In genomic region chr1:25246600-25247023, GRCh38 we compare ENCODE assay signal across 1 cellular context.
A peak's percentile ranks its signal among the peaks of the same experiment; 100 is the strongest.
TF ChIP-seq lines count a peak whose summit lies in the region.

No MANE protein-coding gene starts in this region.

TF ChIP-seq in HepG2, 621 proteins besides CTCF, POLR2A, EP300 and RAD21 (continued from another document and continues in another):
- no peak for TF ChIP-seq THAP9 (CRISPR knock-in tag; IDR thresholded peaks at IDR 0.05; ENCODE audit: borderline replicate concordance)
- TF ChIP-seq ZNF660 (CRISPR knock-in tag; IDR thresholded peaks at IDR 0.05; ENCODE audit: borderline replicate concordance, low read depth), result no peak
- TF ChIP-seq REL (CRISPR knock-in tag; conservative IDR thresholded peaks at IDR 0.05), result no peak
- no peak for TF ChIP-seq HOMEZ (CRISPR knock-in tag; IDR thresholded peaks at IDR 0.05; ENCODE audit: low read depth)
- no peak for TF ChIP-seq ZNF629 (CRISPR knock-in tag; conservative IDR thresholded peaks at IDR 0.05)
- TF ChIP-seq ZNF414 (CRISPR knock-in tag; IDR thresholded peaks at IDR 0.05), result 0 out of 2 replicates have a peak, but pooled peaks have one; percentile 15
- peak; percentile 86; the same call in 1 of the 2 replicates for TF ChIP-seq KAT7 (CRISPR knock-in tag; IDR thresholded peaks at IDR 0.05; ENCODE audit: borderline replicate concordance)
- no peak for TF ChIP-seq ZNF772 (CRISPR knock-in tag; IDR thresholded peaks at IDR 0.05)
- TF ChIP-seq ZNF30 (CRISPR knock-in tag; IDR thresholded peaks at IDR 0.05), result 0 out of 2 replicates have a peak, but pooled peaks have one; percentile 62
- no peak for TF ChIP-seq PHF8 (CRISPR knock-in tag; IDR thresholded peaks at IDR 0.05)
- TF ChIP-seq AGO2 (optimal IDR thresholded peaks at IDR 0.05; ENCODE audit: low read depth, low read length), result peak; percentile 72
- 0 out of 2 replicates have a peak, but pooled peaks have one; percentile 34 for TF ChIP-seq ZNF350 (CRISPR knock-in tag; IDR thresholded peaks at IDR 0.05; ENCODE audit: borderline replicate concordance, low read depth)
- 0 out of 2 replicates have a peak, but pooled peaks have one; percentile 3 for TF ChIP-seq ZFP91 (CRISPR knock-in tag; IDR thresholded peaks at IDR 0.05; ENCODE audit: borderline replicate concordance)
- no peak for TF ChIP-seq NFE2L2 (IDR thresholded peaks at IDR 0.05; ENCODE audit: low read length)
- 0 out of 2 replicates have a peak, but pooled peaks have one; percentile 5 for TF ChIP-seq ZNF747 (CRISPR knock-in tag; IDR thresholded peaks at IDR 0.05; ENCODE audit: borderline replicate concordance)
- no peak for TF ChIP-seq HNF1B (CRISPR knock-in tag; IDR thresholded peaks at IDR 0.05)
- TF ChIP-seq HOXA9 (CRISPR knock-in tag; IDR thresholded peaks at IDR 0.05; ENCODE audit: borderline replicate concordance), result 0 out of 2 replicates have a peak, but pooled peaks have one; percentile 31
- TF ChIP-seq ZNF432 (CRISPR knock-in tag; IDR thresholded peaks at IDR 0.05; ENCODE audit: borderline replicate concordance), result no peak
- 0 out of 2 replicates have a peak, but pooled peaks have one; percentile 5 for TF ChIP-seq ZNF784 (CRISPR knock-in tag; IDR thresholded peaks at IDR 0.05; ENCODE audit: borderline replicate concordance)
- 0 out of 2 replicates have a peak, but pooled peaks have one; percentile 5 for TF ChIP-seq PHF21A (CRISPR knock-in tag; IDR thresholded peaks at IDR 0.05)
- TF ChIP-seq PITX1 (CRISPR knock-in tag; IDR thresholded peaks at IDR 0.05), result 0 out of 2 replicates have a peak, but pooled peaks have one; percentile 35
- no peak for TF ChIP-seq ZNF3 (CRISPR knock-in tag; IDR thresholded peaks at IDR 0.05)
- TF ChIP-seq ZNF740 (CRISPR knock-in tag; IDR thresholded peaks at IDR 0.05), result no peak
- 0 out of 2 replicates have a peak, but pooled peaks have one; percentile 17 for TF ChIP-seq MYPOP (CRISPR knock-in tag; IDR thresholded peaks at IDR 0.05)
- 0 out of 2 replicates have a peak, but pooled peaks have one; percentile 49 for TF ChIP-seq ZNF737 (CRISPR knock-in tag; IDR thresholded peaks at IDR 0.05; ENCODE audit: borderline replicate concordance)
- TF ChIP-seq BATF2 (CRISPR knock-in tag; IDR thresholded peaks at IDR 0.05), result 0 out of 2 replicates have a peak, but pooled peaks have one; percentile 11
- TF ChIP-seq ZNF460 (CRISPR knock-in tag; IDR thresholded peaks at IDR 0.05; ENCODE audit: borderline replicate concordance), result no peak
- TF ChIP-seq IKZF4 (CRISPR knock-in tag; IDR thresholded peaks at IDR 0.05; ENCODE audit: borderline replicate concordance, low read depth, not compliant biosample characterization), result no peak
- TF ChIP-seq ARID4A (CRISPR knock-in tag; IDR thresholded peaks at IDR 0.05; ENCODE audit: borderline replicate concordance), result peak; percentile 69; the same call in 1 of the 2 replicates
- TF ChIP-seq CCDC6 (CRISPR knock-in tag; IDR thresholded peaks at IDR 0.05), result 0 out of 2 replicates have a peak, but pooled peaks have one; percentile 51
- 0 out of 2 replicates have a peak, but pooled peaks have one; percentile 25 for TF ChIP-seq ZNF343 (CRISPR knock-in tag; IDR thresholded peaks at IDR 0.05)
- no peak for TF ChIP-seq ZNF253 (CRISPR knock-in tag; IDR thresholded peaks at IDR 0.05; ENCODE audit: borderline replicate concordance)
- no peak for TF ChIP-seq ZMYM2 (CRISPR knock-in tag; IDR thresholded peaks at IDR 0.05)
- TF ChIP-seq SRY (CRISPR knock-in tag; IDR thresholded peaks at IDR 0.05), result peak; percentile 1; the same call in 1 of the 2 replicates
- peak; percentile 31; the same call in 1 of the 2 replicates for TF ChIP-seq ZNF782 (CRISPR knock-in tag; IDR thresholded peaks at IDR 0.05; ENCODE audit: borderline replicate concordance)
- no peak for TF ChIP-seq ZNF567 (CRISPR knock-in tag; IDR thresholded peaks at IDR 0.05; ENCODE audit: borderline replicate concordance)
- TF ChIP-seq REPIN1 (CRISPR knock-in tag; IDR thresholded peaks at IDR 0.05; ENCODE audit: borderline replicate concordance, low read depth), result peak; percentile 33; the same call in 1 of the 2 replicates
- TF ChIP-seq RORA (CRISPR knock-in tag; IDR thresholded peaks at IDR 0.05), result no peak
- TF ChIP-seq SALL2 (CRISPR knock-in tag; IDR thresholded peaks at IDR 0.05), result no peak
- 0 out of 2 replicates have a peak, but pooled peaks have one; percentile 28 for TF ChIP-seq ZNF790 (CRISPR knock-in tag; IDR thresholded peaks at IDR 0.05; ENCODE audit: borderline replicate concordance)
- 0 out of 2 replicates have a peak, but pooled peaks have one; percentile 40 for TF ChIP-seq ZBTB8A (CRISPR knock-in tag; IDR thresholded peaks at IDR 0.05; ENCODE audit: borderline replicate concordance, low read depth)
- TF ChIP-seq ZNF841 (CRISPR knock-in tag; IDR thresholded peaks at IDR 0.05; ENCODE audit: borderline replicate concordance), result no peak
- TF ChIP-seq SMAD1 (CRISPR knock-in tag; IDR thresholded peaks at IDR 0.05; ENCODE audit: borderline replicate concordance, low read depth), result 0 out of 2 replicates have a peak, but pooled peaks have one; percentile 25
- TF ChIP-seq ZBTB25 (CRISPR knock-in tag; IDR thresholded peaks at IDR 0.05), result no peak; the same call in 1 of the 2 replicates
